ENCODE assay signal across 11 cellular contexts in genomic region chr3:119302697-119303630, GRCh38. TPM values are rescaled to one million over a fixed set of nuclear protein-coding genes. Genes with fewer than 3 reads are reported as not detected.
DNase-seq lines count a peak whose midpoint lies in the region; ATAC-seq and TF ChIP-seq lines count a peak whose summit lies in the region.
"Had no signal": no experiment of that assay in that cellular context is flagged by ENCODE, and none has a peak within 500 bp of the region (broad histone marks: within the 10 kb centered on the region; RNA-seq: fewer than 3 reads in every experiment).

No MANE protein-coding gene starts in this region.

- intact Hi-C loops in A673 (cut with micrococcal nuclease; ENCODE audit: unreplicated experiment) = no loop called here

- no peak overlapping the region for H3K4me3 ChIP-seq in A673 (ENCODE audit: low read depth, low read length, poor library complexity, severe bottlenecking)
- H3K4me3 ChIP-seq: smooth muscle cell, tibial artery had no signal

- H3K4me1 ChIP-seq in A673 (ENCODE audit: insufficient read depth, low read length, poor library complexity, severe bottlenecking) = peaks cover 4% of the 10 kb centered on the region

- peak; percentile 15 for DNase-seq in medulla oblongata (ENCODE audit: extremely low spot score)
- no peak for DNase-seq in A673 (ENCODE audit: low spot score)
- no peak for DNase-seq in HK-2 (ENCODE audit: unreplicated experiment)
- no peak for DNase-seq in NCI-H748 treated with DMSO at 0.1 percent for 48 hours (lab: John Stamatoyannopoulos, UW)
- DNase-seq: kidney glomerular epithelial cell, tibial artery had no signal

- TF ChIP-seq CTCF in A673 (conservative IDR thresholded peaks at IDR 0.05; ENCODE audit: low read depth, low read length) = no peak

- no TSS peak for BruUV-seq in A673 (replicated peaks; lab: Mats Ljungman, UMichigan)

- H3K27ac ChIP-seq in A673 (ENCODE audit: low read depth, low read length, poor library complexity, severe bottlenecking) = no peak overlapping the region
- H3K27ac ChIP-seq: tibial artery had no signal

- CTCF ChIA-PET in A673 (lab: Charles Lee) = no interaction called here

- POLR2A ChIA-PET in A673 (lab: Charles Lee; ENCODE audit: low non-redundant PET) = interaction anchor here (0.7 kb wide), 1 partner anchor 146 kb away, joined by 5 read pairs; no protein-coding TSS in a partner anchor

- H3K27me3 ChIP-seq in A673 (replicated peaks; ENCODE audit: insufficient read depth, low read depth, low read length, poor library complexity) = no peaks in the 10 kb centered on the region
- H3K27me3 ChIP-seq: tibial artery had no signal

- peak; percentile 58 for ATAC-seq in GM18517 (IDR thresholded peaks at IDR 0.05; ENCODE audit: unreplicated experiment)
- peak; percentile 65 for ATAC-seq in GM21576 (IDR thresholded peaks at IDR 0.05; ENCODE audit: unreplicated experiment)
- peak; percentile 79 for ATAC-seq in HG03439 (IDR thresholded peaks at IDR 0.05; ENCODE audit: unreplicated experiment)
- no peak for ATAC-seq in HG03457 (IDR thresholded peaks at IDR 0.05; ENCODE audit: unreplicated experiment)

- H3K36me3 ChIP-seq in A673 (ENCODE audit: insufficient read depth, low read length, poor library complexity, severe bottlenecking) = no peaks in the 10 kb centered on the region
- H3K36me3 ChIP-seq: tibial artery had no signal

- H3K9me3 ChIP-seq in A673 (ENCODE audit: low read depth, low read length, poor library complexity, severe bottlenecking) = no peaks in the 10 kb centered on the region
- H3K9me3 ChIP-seq: tibial artery had no signal

RNA-seq across cellular contexts. Expression of gene ARHGAP31, which starts 8.8 kb away (rescaled TPM):
- total RNA-seq in A673 (2021) = 7.8 and 12.0 TPM in 2 replicates
